ENCODE assay signal across 14 cellular contexts in the genomic region with DNA sequence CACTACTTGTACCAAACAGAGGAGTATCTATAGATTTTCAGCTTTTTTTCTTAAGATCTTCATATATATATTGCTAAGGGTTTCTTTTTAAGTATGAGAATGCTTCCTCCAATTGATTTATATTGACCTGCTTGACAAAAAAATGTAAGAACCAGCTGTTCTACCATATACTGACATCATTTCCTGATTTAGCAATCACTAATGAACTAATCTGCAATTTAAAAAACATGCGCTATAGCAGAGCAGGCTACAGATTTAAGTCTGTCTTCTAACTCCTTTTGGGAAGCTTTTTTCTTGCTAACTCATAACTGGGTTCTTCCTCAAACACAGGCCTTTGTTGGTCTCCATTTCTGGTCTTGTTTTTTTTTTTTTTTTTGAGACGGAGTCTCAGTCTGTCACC.
"Had no signal": no experiment of that assay in that cellular context is flagged by ENCODE, and none has a peak within 500 bp of the region (broad histone marks: within the 10 kb centered on the region; RNA-seq: fewer than 3 reads in every experiment).

No MANE protein-coding gene starts in this region.

- H3K4me1 ChIP-seq: colonic mucosa, upper lobe of left lung had no signal

- H3K27me3 ChIP-seq: colonic mucosa, sigmoid colon, upper lobe of left lung had no signal

- H3K4me3 ChIP-seq: colonic mucosa, sigmoid colon, thoracic aorta, upper lobe of left lung had no signal

- H3K9me3 ChIP-seq: colonic mucosa, sigmoid colon, thoracic aorta, upper lobe of left lung had no signal

- ATAC-seq: left lobe of liver; stimulated activated naive B cell treated with anti-CD40 and anti-IgM and Interleukin-4, amounts not matched to agents 10 μg/mL and 1 μg/mL and 100 μg/mL, for 72 hours had no signal

- H3K36me3 ChIP-seq: colonic mucosa, sigmoid colon, thoracic aorta, upper lobe of left lung, WERI-Rb-1 had no signal

- H3K27ac ChIP-seq: colonic mucosa, sigmoid colon, thoracic aorta, upper lobe of left lung, WERI-Rb-1 had no signal

- DNase-seq: activated CD4-positive, alpha-beta T cell treated with anti-CD3 and anti-CD28 coated beads for 1 hour; activated T-cell treated with anti-CD3 and anti-CD28 coated beads for 4 hours; amygdala; colonic mucosa; hypothalamus; midbrain; nucleus accumbens; sigmoid colon; stimulated activated naive B cell treated with anti-CD40 and anti-IgM and Interleukin-4, amounts not matched to agents 10 μg/mL and 1 μg/mL and 100 μg/mL, for 72 hours; T-helper 2 cell; upper lobe of left lung; WERI-Rb-1 had no signal
